19 cellular contexts compared by ENCODE assay signal in the genomic region with DNA sequence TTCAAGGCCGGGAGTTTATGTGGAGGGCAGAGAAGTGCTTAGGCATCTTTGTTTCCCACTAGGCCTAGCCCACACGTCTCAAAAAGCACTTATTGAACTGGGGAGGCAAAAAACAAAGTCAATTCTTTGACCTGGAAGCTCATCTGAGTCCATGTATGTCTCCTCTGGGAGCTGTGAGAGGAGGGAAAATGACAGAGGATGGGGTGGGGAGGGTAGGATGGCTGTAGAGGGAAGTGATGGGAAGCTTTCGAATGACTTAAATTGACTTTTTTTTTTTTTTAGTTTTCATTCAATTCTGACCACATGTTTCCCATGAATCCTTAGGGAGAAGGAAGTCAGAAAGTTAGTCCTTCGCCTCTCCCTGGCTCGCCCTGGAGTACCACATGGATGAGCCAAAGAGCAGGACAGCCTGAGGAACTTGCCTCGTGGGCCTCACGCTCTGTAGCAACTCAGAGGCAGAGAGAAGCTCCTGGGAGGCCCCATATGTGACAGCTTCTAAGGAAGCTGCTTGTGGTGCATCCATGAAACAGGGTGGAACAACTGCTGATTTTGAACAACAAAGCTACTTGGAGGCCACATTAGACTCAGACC. TPM values are rescaled to one million over a fixed set of nuclear protein-coding genes. Genes with fewer than 3 reads are reported as not detected.
DNase-seq lines count a peak whose midpoint lies in the region; ATAC-seq and TF ChIP-seq lines count a peak whose summit lies in the region.
"Had no signal": no experiment of that assay in that cellular context is flagged by ENCODE, and none has a peak within 500 bp of the region (broad histone marks: within the 10 kb centered on the region; RNA-seq: fewer than 3 reads in every experiment).

No MANE protein-coding gene starts in this region.

- H3K9ac ChIP-seq in mesendoderm (ENCODE audit: low read length) (no peak overlapping the region), neuronal stem cell (ENCODE audit: low read depth, low read length, poor library complexity) (no peak overlapping the region)

- H3K4me3 ChIP-seq in heart right ventricle: no peak overlapping the region
- no peak overlapping the region for H3K4me3 ChIP-seq in mesendoderm (ENCODE audit: low read length)
- H3K4me3 ChIP-seq in neuronal stem cell (ENCODE audit: low read length in 2 of 2): no peak overlapping the region
- H3K4me3 ChIP-seq: GM12878 had no signal

- H3K9me3 ChIP-seq in heart right ventricle (peaks cover 0 to 5% (median 0%) of the 10 kb centered on the region in 11 donors), neuronal stem cell (replicated peaks in 1 of 2; ENCODE audit: control insufficient read depth in 2 of 2, insufficient read depth in 1 of 2, low read depth in 1 of 2, low read length in 2 of 2) (peaks cover 0 to 4% of the 10 kb centered on the region in 2 donors)

- no peak overlapping the region for H4K91ac ChIP-seq in neuronal stem cell (ENCODE audit: low read depth, low read length, poor library complexity)

- no peak overlapping the region for H2AK5ac ChIP-seq in mesendoderm (ENCODE audit: low read length)
- no peak overlapping the region for H2AK5ac ChIP-seq in neuronal stem cell (ENCODE audit: low read depth, low read length)

- no peak overlapping the region for H4K5ac ChIP-seq in mesendoderm (ENCODE audit: low read length)

- WGBS in heart right ventricle, 2 donors: 57 to 78% methylated on average over 7 of the region's 7 CpGs
- WGBS in mesendoderm (ENCODE audit: extremely low coverage, insufficient coverage, low lambda C conversion rate): no CpG with 5 or more reads among the region's 7 CpGs
- WGBS in neuronal stem cell (ENCODE audit: extremely low coverage in 2 of 2, insufficient read length in 2 of 2, insufficient replicate concordance in 1 of 2), 2 donors: no CpG with 5 or more reads among the region's 7 CpGs

- peak; percentile 9 to 18 for DNase-seq in heart right ventricle
- no peak for DNase-seq in left cardiac atrium
- no peak for DNase-seq in WTC11 (ENCODE audit: low spot score)
- no peak for DNase-seq in mesendoderm
- DNase-seq in neuronal stem cell (ENCODE audit: low spot score): no peak
- no peak for DNase-seq in Ammon's horn (ENCODE audit: low spot score)
- DNase-seq in NCI-H446 treated with DMSO at 0.1 percent for 48 hours (lab: John Stamatoyannopoulos, UW): no peak
- DNase-seq: 8988T; C1 segment of cervical spinal cord; Calu3; CD4-positive, alpha-beta T cell; DMS79; GOT3; IMR-90 had no signal

- no peaks in the 10 kb centered on the region for H3K36me3 Mint-ChIP-seq in WTC11

- H3K23ac ChIP-seq in mesendoderm (ENCODE audit: low read length): no peak overlapping the region
- H3K23ac ChIP-seq in neuronal stem cell (ENCODE audit: low read depth, low read length, poor library complexity): no peak overlapping the region

- H2AFZ ChIP-seq in neuronal stem cell (ENCODE audit: low read length): no peak overlapping the region

- CTCF ChIA-PET in WTC11 (lab: Charles Lee): interaction anchor here (1.1 to 3.4 kb wide), 3 partner anchors 28 to 66 kb away, joined by 3 to 37 read pairs (median 4); partner anchors contain the start of gene NHSL2

- peaks cover 0 to 11% (median 5%) of the 10 kb centered on the region in 9 donors for H3K4me1 ChIP-seq in heart right ventricle
- no peaks in the 10 kb centered on the region for H3K4me1 ChIP-seq in mesendoderm (ENCODE audit: control insufficient read depth, low read depth, low read length)
- H3K4me1 ChIP-seq in neuronal stem cell (ENCODE audit: control insufficient read depth in 2 of 2, insufficient read depth in 1 of 2, low read depth in 1 of 2, low read length in 2 of 2): peaks cover 31 to 55% of the 10 kb centered on the region in 2 donors

- no peak overlapping the region for H2BK5ac ChIP-seq in mesendoderm (ENCODE audit: low read length)
- no peak overlapping the region for H2BK5ac ChIP-seq in neuronal stem cell (ENCODE audit: low read length)

- H3K4me2 ChIP-seq in mesendoderm (ENCODE audit: low read length) (no peak overlapping the region), neuronal stem cell (ENCODE audit: insufficient read depth, low read length, poor library complexity, severe bottlenecking) (no peak overlapping the region)

- H3K56ac ChIP-seq in mesendoderm (ENCODE audit: low read length): peak overlapping the region; percentile 10

- H2BK120ac ChIP-seq in mesendoderm (ENCODE audit: low read depth, low read length) (no peak overlapping the region), neuronal stem cell (ENCODE audit: low read depth, low read length) (no peak overlapping the region)

- POLR2A ChIA-PET in WTC11 (lab: Charles Lee): interaction anchor here (1.6 to 3.8 kb wide), 2 partner anchors 44 to 48 kb away, joined by 6 to 24 read pairs; partner anchors contain the start of gene NHSL2

- H3K4me1 Mint-ChIP-seq in WTC11: peaks cover 79% of the 10 kb centered on the region
- H3K4me1 Mint-ChIP-seq: B cell had no signal

- H3K27ac Mint-ChIP-seq in WTC11: peak overlapping the region; percentile 41
- H3K27ac Mint-ChIP-seq: B cell; CD4-positive, alpha-beta T cell had no signal

- H3K27ac ChIP-seq in heart right ventricle: peak overlapping the region in 2 of 10 donors; percentile 19 to 43
- no peak overlapping the region for H3K27ac ChIP-seq in mesendoderm (ENCODE audit: low read depth, low read length)
- H3K27ac ChIP-seq in neuronal stem cell (replicated peaks; ENCODE audit: low read length): peak overlapping the region; percentile 22

- no peak for TF ChIP-seq CTCF in heart right ventricle (IDR thresholded peaks at IDR 0.05)
- no peak for TF ChIP-seq CTCF in WTC11 (IDR thresholded peaks at IDR 0.05)

- H3K79me1 ChIP-seq in mesendoderm (ENCODE audit: low read length) (no peaks in the 10 kb centered on the region), neuronal stem cell (ENCODE audit: low read depth, low read length) (peaks cover 2% of the 10 kb centered on the region)

- H3K18ac ChIP-seq in mesendoderm (ENCODE audit: low read length) (no peak overlapping the region), neuronal stem cell (ENCODE audit: low read length) (peak overlapping the region; percentile 13)

- H2BK12ac ChIP-seq in neuronal stem cell (ENCODE audit: low read length): no peak overlapping the region

- H3K79me2 ChIP-seq in mesendoderm (ENCODE audit: control insufficient read depth, insufficient read depth, low read length): no peaks in the 10 kb centered on the region

- H3K27me3 Mint-ChIP-seq in WTC11 (ENCODE audit: low read depth): no peaks in the 10 kb centered on the region
- H3K27me3 Mint-ChIP-seq: CD4-positive, alpha-beta T cell had no signal

- H3K4ac ChIP-seq in mesendoderm (ENCODE audit: low read depth, low read length) (no peak overlapping the region), neuronal stem cell (ENCODE audit: low read length) (no peak overlapping the region)

- no peak overlapping the region for H3K4me3 Mint-ChIP-seq in WTC11
- H3K4me3 Mint-ChIP-seq: B cell; CD4-positive, alpha-beta T cell had no signal

- H3K36me3 ChIP-seq in heart right ventricle: no peaks in the 10 kb centered on the region
- H3K36me3 ChIP-seq in mesendoderm (ENCODE audit: control insufficient read depth, insufficient read depth, low read length): no peaks in the 10 kb centered on the region
- peaks cover 0 to 24% of the 10 kb centered on the region in 2 donors for H3K36me3 ChIP-seq in neuronal stem cell (replicated peaks in 1 of 2; ENCODE audit: control insufficient read depth in 2 of 2, insufficient read depth in 2 of 2, low read length in 2 of 2)

- H4K8ac ChIP-seq in mesendoderm (ENCODE audit: low read depth, low read length) (no peak overlapping the region), neuronal stem cell (ENCODE audit: low read depth, low read length) (no peak overlapping the region)

- intact Hi-C loops in heart right ventricle (cut with DNase I) (no loop called here), left cardiac atrium (cut with DNase I) (no loop called here)

- H3K27me3 ChIP-seq in heart right ventricle (peaks cover 0 to 42% (median 0%) of the 10 kb centered on the region in 7 donors), mesendoderm (ENCODE audit: insufficient read depth, low read length, poor library complexity) (no peaks in the 10 kb centered on the region), neuronal stem cell (ENCODE audit: control insufficient read depth in 3 of 3, insufficient read depth in 3 of 3, low read depth in 1 of 3, low read length in 3 of 3) (no peaks in the 10 kb centered on the region)

- no peak overlapping the region for H2BK15ac ChIP-seq in mesendoderm (replicated peaks; ENCODE audit: low read depth)
- H2BK15ac ChIP-seq in neuronal stem cell (ENCODE audit: low read length): no peak overlapping the region

- H3K14ac ChIP-seq in neuronal stem cell (ENCODE audit: low read length): no peak overlapping the region

- no peaks in the 10 kb centered on the region for H3K9me3 Mint-ChIP-seq in WTC11
- H3K9me3 Mint-ChIP-seq: CD4-positive, alpha-beta T cell had no signal

- ATAC-seq in heart right ventricle (peak in 6 of 8 donors; percentile 38 to 74 (median 48)), left cardiac atrium (no peak), WTC11 (no peak), HG02973 (IDR thresholded peaks at IDR 0.05; ENCODE audit: unreplicated experiment) (no peak)
- ATAC-seq: GM12878, HCT116 had no signal

TF ChIP-seq in WTC11, 78 proteins besides CTCF, POLR2A, EP300 and RAD21 (continues in another document):
- TF ChIP-seq NR1H2 (CRISPR knock-in tag; IDR thresholded peaks at IDR 0.05) (no peak), FOXJ3 (CRISPR knock-in tag; IDR thresholded peaks at IDR 0.05; ENCODE audit: borderline replicate concordance) (no peak), PRRX2 (CRISPR knock-in tag; IDR thresholded peaks at IDR 0.05) (no peak), FOXP4 (CRISPR knock-in tag; IDR thresholded peaks at IDR 0.05) (no peak), ZNF121 (CRISPR knock-in tag; IDR thresholded peaks at IDR 0.05) (no peak)

RNA-seq across cellular contexts. Expression of gene NHSL2, which starts 45.0 kb away (rescaled TPM):
- 1 to 10 TPM; 3.4 to 8.4 (median 6.3) TPM for total RNA-seq in heart right ventricle
- polyA plus RNA-seq in heart right ventricle: 1 to 10 TPM in 1 of 2 donors, under 1 TPM in 1; 0.86 to 2.3 TPM
- total RNA-seq in left cardiac atrium: 1 to 10 TPM; 6.1 to 8.8 TPM
- total RNA-seq in WTC11 (2021): 6.4 to 8.1 TPM (median 7.9 TPM) in 3 replicates
- polyA plus RNA-seq in mesendoderm (2013, experiment 1 of 2): 2.1 TPM
- 2.3 TPM for polyA plus RNA-seq in mesendoderm (2013, experiment 2 of 2)
- 4.1 TPM for polyA plus RNA-seq in neuronal stem cell (2013, experiment 1 of 2)
- polyA plus RNA-seq in neuronal stem cell (2013, experiment 2 of 2): 4.4 TPM
- total RNA-seq: HT-29 had no signal

Comparison
In these comparisons a context has a peak if more than half of its experiments do, and no peak if none do; other contexts are left out.
1. ATAC-seq: peak in heart right ventricle (6 of 8); none in left cardiac atrium (0 of 2), WTC11 (single experiment) and HG02973 (single experiment).
2. DNase-seq: peak in heart right ventricle (2 of 2); none in left cardiac atrium (single experiment), WTC11 (single experiment), mesendoderm (single experiment), neuronal stem cell (single experiment), Ammon's horn (single experiment) and NCI-H446 treated with DMSO at 0.1 percent for 48 hours (single experiment).